ENCODE assay signal across 1 cellular context in the genomic region with DNA sequence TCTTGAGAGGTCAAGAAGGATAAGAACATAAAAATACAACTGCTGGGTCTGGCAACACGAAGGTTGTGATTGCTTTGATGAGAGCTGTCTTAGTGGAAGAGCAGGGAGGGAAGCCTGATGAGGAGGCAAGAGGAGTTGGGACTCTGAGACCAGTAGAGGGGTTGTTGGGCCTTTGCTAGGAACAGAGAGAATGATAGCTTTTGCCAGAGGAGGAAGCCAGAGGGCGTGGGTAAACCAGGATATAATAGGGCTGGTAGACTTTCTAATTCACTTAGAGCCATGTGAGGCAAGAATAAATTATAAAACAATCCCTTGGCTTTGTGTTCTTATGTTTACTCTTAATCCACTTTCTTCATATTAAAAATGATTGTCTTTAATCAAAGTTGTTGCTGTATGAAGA.
TF ChIP-seq lines count a peak whose summit lies in the region.

No MANE protein-coding gene starts in this region.

TF ChIP-seq in WTC11, 78 proteins besides CTCF, POLR2A, EP300 and RAD21 (continued from another document):
- TF ChIP-seq FOXP1 (CRISPR knock-in tag; IDR thresholded peaks at IDR 0.05; ENCODE audit: borderline replicate concordance), result no peak
- no peak for TF ChIP-seq NR3C1 (CRISPR knock-in tag; conservative IDR thresholded peaks at IDR 0.05; ENCODE audit: low read depth)
- TF ChIP-seq, protein P1, sequence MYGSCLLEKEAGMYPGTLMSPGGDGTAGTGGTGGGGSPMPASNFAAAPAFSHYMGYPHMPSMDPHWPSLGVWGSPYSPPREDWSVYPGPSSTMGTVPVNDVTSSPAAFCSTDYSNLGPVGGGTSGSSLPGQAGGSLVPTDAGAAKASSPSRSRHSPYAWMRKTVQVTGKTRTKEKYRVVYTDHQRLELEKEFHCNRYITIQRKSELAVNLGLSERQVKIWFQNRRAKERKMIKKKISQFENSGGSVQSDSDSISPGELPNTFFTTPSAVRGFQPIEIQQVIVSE (CRISPR knock-in tag; IDR thresholded peaks at IDR 0.05; ENCODE audit: borderline replicate concordance), result no peak
- TF ChIP-seq, protein P2, sequence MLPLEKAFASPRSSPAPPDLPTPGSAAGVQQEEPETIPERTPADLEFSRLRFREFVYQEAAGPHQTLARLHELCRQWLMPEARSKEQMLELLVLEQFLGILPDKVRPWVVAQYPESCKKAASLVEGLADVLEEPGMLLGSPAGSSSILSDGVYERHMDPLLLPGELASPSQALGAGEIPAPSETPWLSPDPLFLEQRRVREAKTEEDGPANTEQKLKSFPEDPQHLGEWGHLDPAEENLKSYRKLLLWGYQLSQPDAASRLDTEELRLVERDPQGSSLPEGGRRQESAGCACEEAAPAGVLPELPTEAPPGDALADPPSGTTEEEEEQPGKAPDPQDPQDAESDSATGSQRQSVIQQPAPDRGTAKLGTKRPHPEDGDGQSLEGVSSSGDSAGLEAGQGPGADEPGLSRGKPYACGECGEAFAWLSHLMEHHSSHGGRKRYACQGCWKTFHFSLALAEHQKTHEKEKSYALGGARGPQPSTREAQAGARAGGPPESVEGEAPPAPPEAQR (CRISPR knock-in tag; IDR thresholded peaks at IDR 0.05), result no peak
- TF ChIP-seq, protein P3, sequence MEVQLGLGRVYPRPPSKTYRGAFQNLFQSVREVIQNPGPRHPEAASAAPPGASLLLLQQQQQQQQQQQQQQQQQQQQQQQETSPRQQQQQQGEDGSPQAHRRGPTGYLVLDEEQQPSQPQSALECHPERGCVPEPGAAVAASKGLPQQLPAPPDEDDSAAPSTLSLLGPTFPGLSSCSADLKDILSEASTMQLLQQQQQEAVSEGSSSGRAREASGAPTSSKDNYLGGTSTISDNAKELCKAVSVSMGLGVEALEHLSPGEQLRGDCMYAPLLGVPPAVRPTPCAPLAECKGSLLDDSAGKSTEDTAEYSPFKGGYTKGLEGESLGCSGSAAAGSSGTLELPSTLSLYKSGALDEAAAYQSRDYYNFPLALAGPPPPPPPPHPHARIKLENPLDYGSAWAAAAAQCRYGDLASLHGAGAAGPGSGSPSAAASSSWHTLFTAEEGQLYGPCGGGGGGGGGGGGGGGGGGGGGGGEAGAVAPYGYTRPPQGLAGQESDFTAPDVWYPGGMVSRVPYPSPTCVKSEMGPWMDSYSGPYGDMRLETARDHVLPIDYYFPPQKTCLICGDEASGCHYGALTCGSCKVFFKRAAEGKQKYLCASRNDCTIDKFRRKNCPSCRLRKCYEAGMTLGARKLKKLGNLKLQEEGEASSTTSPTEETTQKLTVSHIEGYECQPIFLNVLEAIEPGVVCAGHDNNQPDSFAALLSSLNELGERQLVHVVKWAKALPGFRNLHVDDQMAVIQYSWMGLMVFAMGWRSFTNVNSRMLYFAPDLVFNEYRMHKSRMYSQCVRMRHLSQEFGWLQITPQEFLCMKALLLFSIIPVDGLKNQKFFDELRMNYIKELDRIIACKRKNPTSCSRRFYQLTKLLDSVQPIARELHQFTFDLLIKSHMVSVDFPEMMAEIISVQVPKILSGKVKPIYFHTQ (CRISPR knock-in tag; IDR thresholded peaks at IDR 0.05), result no peak
- TF ChIP-seq, protein P4, sequence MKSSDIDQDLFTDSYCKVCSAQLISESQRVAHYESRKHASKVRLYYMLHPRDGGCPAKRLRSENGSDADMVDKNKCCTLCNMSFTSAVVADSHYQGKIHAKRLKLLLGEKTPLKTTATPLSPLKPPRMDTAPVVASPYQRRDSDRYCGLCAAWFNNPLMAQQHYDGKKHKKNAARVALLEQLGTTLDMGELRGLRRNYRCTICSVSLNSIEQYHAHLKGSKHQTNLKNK (CRISPR knock-in tag; IDR thresholded peaks at IDR 0.05), result no peak
- no peak for TF ChIP-seq MYBL2 (CRISPR knock-in tag; IDR thresholded peaks at IDR 0.05)
